ENCODE assay signal across 27 cellular contexts in the genomic region with DNA sequence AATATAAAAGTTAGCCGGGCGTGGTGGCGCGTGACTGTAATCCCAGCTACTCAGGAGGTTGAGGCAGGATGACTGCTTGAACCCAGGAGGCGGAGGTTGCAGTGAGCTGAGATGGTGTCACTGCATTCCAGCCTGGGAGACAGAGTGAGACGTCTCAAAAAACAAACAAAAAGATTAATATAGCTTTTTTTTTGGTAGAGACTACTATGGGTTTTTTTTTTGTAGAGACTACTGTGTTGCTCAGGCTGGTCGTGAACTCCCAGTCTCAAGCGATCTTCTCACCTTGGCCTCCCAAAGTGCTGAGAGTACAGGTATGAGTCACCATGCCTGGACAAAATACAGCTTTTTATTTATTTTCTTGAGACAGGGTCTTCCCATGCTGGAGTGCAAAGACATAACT. TPM values are rescaled to one million over a fixed set of nuclear protein-coding genes. Genes with fewer than 3 reads are reported as not detected.
DNase-seq lines count a peak whose midpoint lies in the region; ATAC-seq, FAIRE-seq and TF ChIP-seq lines count a peak whose summit lies in the region.
"Had no signal": no experiment of that assay in that cellular context is flagged by ENCODE, and none has a peak within 500 bp of the region (broad histone marks: within the 10 kb centered on the region; RNA-seq: fewer than 3 reads in every experiment).

No MANE protein-coding gene starts in this region.

- ATAC-seq in HepG2 = no peak; the same call in 2 of the 3 replicates
- no peak for ATAC-seq in right lobe of liver
- peak; percentile 60 for ATAC-seq in HG02852 (IDR thresholded peaks at IDR 0.05; ENCODE audit: unreplicated experiment)
- ATAC-seq: naive thymus-derived CD4-positive, alpha-beta T cell; pancreas; T-cell had no signal

- TF ChIP-seq POLR2A in HepG2 (IDR thresholded peaks at IDR 0.05; ENCODE audit: insufficient read depth in 1 of 2, low read depth in 2 of 2, low read length in 2 of 2) (no peak), right lobe of liver (IDR thresholded peaks at IDR 0.05) (no peak)

- peaks cover 20% of the 10 kb centered on the region for H3K9me3 Mint-ChIP-seq in HFFc6

- no peak for DNase-seq in HepG2 (ENCODE audit: low spot score)
- no peak for DNase-seq in right lobe of liver
- DNase-seq in choroid plexus epithelial cell (ENCODE audit: low read depth) = peak; percentile 67
- DNase-seq in GM20000 (ENCODE audit: low spot score) = no peak
- no peak for DNase-seq in KBM-7
- DNase-seq in HFFc6 = no peak
- no peak for DNase-seq in GM23248
- DNase-seq: activated CD4-positive, alpha-beta T cell treated with anti-CD3 and anti-CD28 coated beads, Interleukin-2, amount 10 ng/mL, durations not matched to agents 7 days and 5 days; activated CD8-positive, alpha-beta memory T cell treated with anti-CD3 and anti-CD28 coated beads, Interleukin-2, amount 50 U/mL, for 48 hours; activated gamma-delta T cell treated with Interleukin-2 at 50 U/mL for 16 hours; Caco-2; endodermal cell; MM.1S; naive thymus-derived CD4-positive, alpha-beta T cell; NCI-H1436; NCI-H524 treated with DMSO at 0.1 percent for 48 hours; pancreas; Peyer's patch; stimulated activated CD4-positive, alpha-beta T cell treated with anti-CD3 and anti-CD28 coated beads, Interleukin-12 subunit alpha, Interleukin-12 subunit beta, amount 100 ng/mL, for 4 hours; stomach; T-cell had no signal

- H3K4me2 ChIP-seq in HepG2 (ENCODE audit: low read depth, low read length) (no peak overlapping the region), GM23248 (ENCODE audit: unreplicated experiment) (no peak overlapping the region)
- H3K4me2 ChIP-seq: BLaER1 had no signal

- H3K27ac Mint-ChIP-seq in HFFc6 = no peak overlapping the region
- H3K27ac Mint-ChIP-seq: activated CD4-positive, alpha-beta T cell treated with anti-CD3 and anti-CD28 coated beads, Interleukin-2, amount 10 ng/mL, durations not matched to agents 7 days and 5 days; T-cell had no signal

- no TSS peak for BruUV-seq in HepG2 (replicated peaks; lab: Mats Ljungman, UMichigan)

- peaks cover 33% of the 10 kb centered on the region for H3K36me3 Mint-ChIP-seq in HFFc6 (ENCODE audit: low read depth)

- peaks cover 4% of the 10 kb centered on the region; the same call in 1 of the 2 replicates for H3F3A ChIP-seq in GM23248 (ENCODE audit: insufficient read depth)

- H3K4me3 ChIP-seq in HepG2 (replicated peaks in 1 of 3; ENCODE audit: insufficient read depth in 1 of 3, low read depth in 2 of 3, low read length in 3 of 3) (no peak overlapping the region), right lobe of liver (no peak overlapping the region), choroid plexus epithelial cell (ENCODE audit: low read depth, low read length) (no peak overlapping the region), GM23248 (no peak overlapping the region)
- H3K4me3 ChIP-seq: BLaER1, coronary artery, pancreas, Peyer's patch, right atrium auricular region, stomach, tibial nerve had no signal

- H3K27me3 Mint-ChIP-seq in HFFc6 (ENCODE audit: insufficient read depth) = no peaks in the 10 kb centered on the region
- H3K27me3 Mint-ChIP-seq: activated CD4-positive, alpha-beta T cell treated with anti-CD3 and anti-CD28 coated beads, Interleukin-2, amount 10 ng/mL, durations not matched to agents 7 days and 5 days; naive thymus-derived CD4-positive, alpha-beta T cell; T-cell had no signal

- H3K9me3 ChIP-seq in HepG2 (ENCODE audit: low read length) (peaks cover 11% of the 10 kb centered on the region), right lobe of liver (peaks cover 0 to 5% (median 0%) of the 10 kb centered on the region in 4 donors), GM23248 (ENCODE audit: low read depth) (no peaks in the 10 kb centered on the region)
- H3K9me3 ChIP-seq: pancreas, Peyer's patch had no signal

- H3K4me3 Mint-ChIP-seq in HFFc6 = no peak overlapping the region
- H3K4me3 Mint-ChIP-seq: activated CD4-positive, alpha-beta T cell treated with anti-CD3 and anti-CD28 coated beads, Interleukin-2, amount 10 ng/mL, durations not matched to agents 7 days and 5 days; endodermal cell; IgD-negative memory B cell; naive thymus-derived CD4-positive, alpha-beta T cell; T-cell had no signal

- H3K9me2 ChIP-seq in GM23248 (ENCODE audit: insufficient read depth) = no peaks in the 10 kb centered on the region

- WGBS in HepG2 (ENCODE audit: low lambda C conversion rate) = 75% methylated on average over 8 of the region's 8 CpGs
- 71% methylated on average over 4 of the region's 8 CpGs for WGBS in right lobe of liver (ENCODE audit: insufficient coverage, low coverage, low lambda C conversion rate, missing lambda C conversion rate)
- 84 to 87% methylated on average over 8 of the region's 8 CpGs for WGBS in GM23248 (ENCODE audit: low coverage in 1 of 2, low lambda C conversion rate in 2 of 2, missing lambda C conversion rate in 2 of 2), 2 experiments

- H4K20me1 ChIP-seq in HepG2 (ENCODE audit: insufficient read depth, low read length) (peaks cover 26% of the 10 kb centered on the region), GM23248 (ENCODE audit: insufficient read depth) (no peaks in the 10 kb centered on the region)

- H3K4me1 ChIP-seq in HepG2 (ENCODE audit: insufficient read depth, low read length) (peaks cover 35% of the 10 kb centered on the region), right lobe of liver (peaks cover 0 to 13% (median 0%) of the 10 kb centered on the region in 4 donors), GM23248 (ENCODE audit: insufficient read depth) (peaks cover 15% of the 10 kb centered on the region)
- H3K4me1 ChIP-seq: Caco-2, Peyer's patch had no signal

- intact Hi-C loops in HepG2 (cut with micrococcal nuclease; ENCODE audit: unreplicated experiment) = no loop called here
- intact Hi-C loops in right lobe of liver (cut with DNase I) = no loop called here

- H2AFZ ChIP-seq in HepG2 (ENCODE audit: low read length) (no peak overlapping the region), GM23248 (no peak overlapping the region)

- in situ Hi-C loops in HepG2 (cut with HindIII; ENCODE audit: extremely low pct_ligation_motif_present, low pct_unique_long_range_greater_than_20kb) = no loop called here
- in situ Hi-C loops in KBM-7 (cut with MboI; ENCODE audit: low pct_unique_long_range_greater_than_20kb, low sequenced_read_pairs) = no loop called here
- in situ Hi-C loops in GM23248 (cut with MboI) = no loop called here

- TF ChIP-seq CTCF in HepG2 (CRISPR knock-in tag; IDR thresholded peaks at IDR 0.05) = no peak
- no peak for TF ChIP-seq CTCF in right lobe of liver (IDR thresholded peaks at IDR 0.05)
- TF ChIP-seq CTCF in choroid plexus epithelial cell (conservative IDR thresholded peaks at IDR 0.05; ENCODE audit: low read depth, low read length) = no peak
- no peak for TF ChIP-seq CTCF in GM20000 (IDR thresholded peaks at IDR 0.05; ENCODE audit: extremely low read depth, missing control alignments)
- no peak for TF ChIP-seq CTCF in HFFc6 (IDR thresholded peaks at IDR 0.05)

- no peak for FAIRE-seq in HepG2 (lab: Jason Lieb, UNC)
- FAIRE-seq: pancreas had no signal

- POLR2A ChIA-PET in HepG2 (lab: Yijun Ruan, JAX) = interaction anchor here (0.8 to 1.3 kb wide), 2 partner anchors 9 to 27 kb away, joined by 3 to 6 read pairs; no protein-coding TSS in a partner anchor

- CTCF ChIA-PET in HepG2 (lab: Yijun Ruan, JAX; ENCODE audit: low intra/inter-chr PET ratio, low total read pairs) = no interaction called here

- no peaks in the 10 kb centered on the region for H3K27me3 ChIP-seq in HepG2 (ENCODE audit: control insufficient read depth in 1 of 2, insufficient read depth in 2 of 2, low read length in 2 of 2)
- no peaks in the 10 kb centered on the region for H3K27me3 ChIP-seq in right lobe of liver
- H3K27me3 ChIP-seq in GM23248 (replicated peaks; ENCODE audit: insufficient read depth) = no peaks in the 10 kb centered on the region
- H3K27me3 ChIP-seq: BLaER1, pancreas, Peyer's patch, right atrium auricular region, stomach, tibial nerve had no signal

- H3K36me3 ChIP-seq in HepG2 (replicated peaks in 1 of 2; ENCODE audit: control insufficient read depth in 1 of 2, insufficient read depth in 2 of 2, low read length in 2 of 2) (no peaks in the 10 kb centered on the region; a peak in 1 of 5 replicates), right lobe of liver (no peaks in the 10 kb centered on the region), GM23248 (ENCODE audit: low read depth) (no peaks in the 10 kb centered on the region)
- H3K36me3 ChIP-seq: pancreas, Peyer's patch, tibial nerve had no signal

- no peak for TF ChIP-seq EP300 in HepG2 (IDR thresholded peaks at IDR 0.05; ENCODE audit: low read depth in 2 of 2, low read length in 2 of 2)
- no peak for TF ChIP-seq EP300 in HepG2 (CRISPR knock-in tag; IDR thresholded peaks at IDR 0.05; ENCODE audit: borderline replicate concordance)

- TF ChIP-seq RAD21 in HepG2 (CRISPR knock-in tag; IDR thresholded peaks at IDR 0.05) = no peak

- H3K27ac ChIP-seq in HepG2 (ENCODE audit: extremely low read length, insufficient read depth, low read length) = peak overlapping the region; percentile 16
- no peak overlapping the region for H3K27ac ChIP-seq in right lobe of liver
- no peak overlapping the region for H3K27ac ChIP-seq in GM23248
- H3K27ac ChIP-seq: BLaER1, coronary artery, pancreas, Peyer's patch, right atrium auricular region had no signal

- H3K9ac ChIP-seq in HepG2 (ENCODE audit: insufficient read depth, low read depth, low read length) (no peak overlapping the region), GM23248 (no peak overlapping the region)
- H3K9ac ChIP-seq: BLaER1 had no signal

- H3K4me1 Mint-ChIP-seq in HFFc6 (ENCODE audit: low read depth) = peaks cover 32% of the 10 kb centered on the region

- peaks cover 92% of the 10 kb centered on the region for H3K79me2 ChIP-seq in HepG2 (ENCODE audit: insufficient read depth, low read length)
- H3K79me2 ChIP-seq in GM23248 (ENCODE audit: insufficient read depth) = peaks cover 96% of the 10 kb centered on the region

RNA-seq across cellular contexts. Expression of a gene that starts 20.2 kb away (rescaled TPM):
- 32.3 and 43.9 TPM in 2 replicates for total RNA-seq in HepG2 (2016; rRNA removed; fragmentation: Illumina TruSeq; extraction: Trizol)
- total RNA-seq in HepG2 (2016; cell fraction: cytosol; rRNA removed; fragmentation: Illumina TruSeq; extraction: Trizol; ENCODE audit: low read depth) = 46.2 and 52.2 TPM in 2 replicates
- total RNA-seq in HepG2 (2016; cell fraction: insoluble cytoplasmic fraction; rRNA removed; fragmentation: Illumina TruSeq; extraction: Trizol) = 26.3 and 43.8 TPM in 2 replicates
- total RNA-seq in HepG2 (2016; cell fraction: membrane; rRNA removed; fragmentation: Illumina TruSeq; extraction: Trizol) = 73.9 and 84.0 TPM in 2 replicates
- total RNA-seq in HepG2 (2016; cell fraction: nucleus; rRNA removed; fragmentation: Illumina TruSeq; extraction: Trizol) = 34.9 and 38.5 TPM in 2 replicates
- polyA plus RNA-seq in HepG2 (2011; rRNA removed) = 57.8 and 58.7 TPM in 2 replicates
- polyA plus RNA-seq in HepG2 (2011; cell fraction: cytosol; rRNA removed) = 49.3 and 50.7 TPM in 2 replicates
- polyA plus RNA-seq in HepG2 (2011; cell fraction: nucleus; rRNA removed) = 53.8 and 60.6 TPM in 2 replicates
- polyA plus RNA-seq in HepG2 (2012) = 60.3 and 61.1 TPM in 2 replicates
- 58.2 and 74.1 TPM in 2 replicates for polyA plus RNA-seq in HepG2 (2016; cell fraction: cytosol; fragmentation: Illumina TruSeq; extraction: Trizol; ENCODE audit: low read depth)
- polyA plus RNA-seq in HepG2 (2016; cell fraction: insoluble cytoplasmic fraction; fragmentation: Illumina TruSeq; extraction: Trizol; ENCODE audit: low read depth) = 57.0 and 68.2 TPM in 2 replicates
- 93.8 and 103 TPM in 2 replicates for polyA plus RNA-seq in HepG2 (2016; cell fraction: membrane; fragmentation: Illumina TruSeq; extraction: Trizol; ENCODE audit: low read depth)
- polyA plus RNA-seq in HepG2 (2016; cell fraction: nucleus; fragmentation: Illumina TruSeq; extraction: Trizol; ENCODE audit: insufficient read depth, low read depth) = 95.3 and 97.7 TPM in 2 replicates
- 21.3 and 56.1 TPM in 2 replicates for polyA minus RNA-seq in HepG2 (2011; rRNA and poly(A)+ RNA removed; ENCODE audit: low replicate concordance)
- polyA minus RNA-seq in HepG2 (2011; cell fraction: cytosol; rRNA and poly(A)+ RNA removed) = 36.5 and 37.9 TPM in 2 replicates
- polyA minus RNA-seq in HepG2 (2011; cell fraction: nucleus; rRNA and poly(A)+ RNA removed) = 56.4 and 57.4 TPM in 2 replicates
- total RNA-seq in right lobe of liver = 10 to 100 TPM; 10.2 to 18.8 (median 11.1) TPM
- 10 to 100 TPM; 21.7 to 31.3 (median 28.0) TPM for total RNA-seq in HFFc6 (2021; fragmentation: NEBNext Ultra II Directional; extraction: Animal tissue kit (Norgen Biotek cat#: 25700))
- total RNA-seq in GM23248 (2014; rRNA removed; shearing (Covaris generic)) = 10.4 and 17.2 TPM in 2 replicates
- 7.1 and 7.6 TPM in 2 replicates for polyA plus RNA-seq in GM23248 (2016; fragmentation: Nextera tagmentation; extraction: Ambion mirVana)
- polyA plus RNA-seq: IgD-negative memory B cell had no signal

RNA-seq across cellular contexts. Expression of a gene that starts 34.1 kb away (rescaled TPM):
- total RNA-seq in HepG2 (2016; rRNA removed; fragmentation: Illumina TruSeq; extraction: Trizol) (59.6 and 65.2 TPM in 2 replicates), right lobe of liver (10 to 100 TPM; 23.2 to 69.5 (median 48.3) TPM)
- 39.7 and 43.0 TPM in 2 replicates for total RNA-seq in HepG2 (2016; cell fraction: cytosol; rRNA removed; fragmentation: Illumina TruSeq; extraction: Trizol; ENCODE audit: low read depth)
- total RNA-seq in HepG2 (2016; cell fraction: insoluble cytoplasmic fraction; rRNA removed; fragmentation: Illumina TruSeq; extraction: Trizol) = 53.3 and 75.1 TPM in 2 replicates
- 30.0 and 33.1 TPM in 2 replicates for total RNA-seq in HepG2 (2016; cell fraction: membrane; rRNA removed; fragmentation: Illumina TruSeq; extraction: Trizol)
- 99.3 and 116 TPM in 2 replicates for total RNA-seq in HepG2 (2016; cell fraction: nucleus; rRNA removed; fragmentation: Illumina TruSeq; extraction: Trizol)
- polyA plus RNA-seq in HepG2 (2011; rRNA removed) (305 and 306 TPM in 2 replicates), GM23248 (2016; fragmentation: Nextera tagmentation; extraction: Ambion mirVana) (11.4 and 15.2 TPM in 2 replicates)
- polyA plus RNA-seq in HepG2 (2011; cell fraction: cytosol; rRNA removed) = 138 and 145 TPM in 2 replicates
- polyA plus RNA-seq in HepG2 (2011; cell fraction: nucleus; rRNA removed) = 679 and 865 TPM in 2 replicates
- polyA plus RNA-seq in HepG2 (2012) = 137 and 153 TPM in 2 replicates
- 19.6 and 23.0 TPM in 2 replicates for polyA plus RNA-seq in HepG2 (2016; cell fraction: cytosol; fragmentation: Illumina TruSeq; extraction: Trizol; ENCODE audit: low read depth)
- 81.5 and 84.5 TPM in 2 replicates for polyA plus RNA-seq in HepG2 (2016; cell fraction: insoluble cytoplasmic fraction; fragmentation: Illumina TruSeq; extraction: Trizol; ENCODE audit: low read depth)
- polyA plus RNA-seq in HepG2 (2016; cell fraction: membrane; fragmentation: Illumina TruSeq; extraction: Trizol; ENCODE audit: low read depth) = 29.2 and 35.3 TPM in 2 replicates
- 510 and 518 TPM in 2 replicates for polyA plus RNA-seq in HepG2 (2016; cell fraction: nucleus; fragmentation: Illumina TruSeq; extraction: Trizol; ENCODE audit: insufficient read depth, low read depth)
- polyA minus RNA-seq in HepG2 (2011; rRNA and poly(A)+ RNA removed; ENCODE audit: low replicate concordance) = 88.4 and 308 TPM in 2 replicates
- polyA minus RNA-seq in HepG2 (2011; cell fraction: cytosol; rRNA and poly(A)+ RNA removed) = 73.9 and 99.1 TPM in 2 replicates
- 316 and 324 TPM in 2 replicates for polyA minus RNA-seq in HepG2 (2011; cell fraction: nucleus; rRNA and poly(A)+ RNA removed)
- 10 to 100 TPM; 32.1 to 39.8 (median 37.3) TPM for total RNA-seq in HFFc6 (2021; fragmentation: NEBNext Ultra II Directional; extraction: Animal tissue kit (Norgen Biotek cat#: 25700))
- total RNA-seq in GM23248 (2014; rRNA removed; shearing (Covaris generic)) = 7.5 and 8.3 TPM in 2 replicates
